In genomic region chr7:131124867-131125266, GRCh38 we compare ENCODE assay signal across 26 cellular contexts.
"Had no signal": no experiment of that assay in that cellular context is flagged by ENCODE, and none has a peak within 500 bp of the region (broad histone marks: within the 10 kb centered on the region; RNA-seq: fewer than 3 reads in every experiment).

No MANE protein-coding gene starts in this region.

- H3K4me3 ChIP-seq: colonic mucosa, esophagus squamous epithelium, left ventricle myocardium inferior, skin epidermis, suprapubic skin had no signal

- ATAC-seq: activated CD8-positive, alpha-beta memory T cell treated with anti-CD3 and anti-CD28 coated beads, Interleukin-2, amount 10 ng/mL, durations not matched to agents 7 days and 5 days; activated naive CD4-positive, alpha-beta T cell treated with anti-CD3 and anti-CD28 coated beads, Interleukin-2, amount 50 U/mL, for 72 hours had no signal

- H3K4me1 Mint-ChIP-seq: brain, nephron had no signal

- H3K27me3 Mint-ChIP-seq: brain had no signal

- H3K9me3 ChIP-seq: colonic mucosa, esophagus squamous epithelium, suprapubic skin had no signal

- H3K4me3 Mint-ChIP-seq: activated CD8-positive, alpha-beta memory T cell treated with anti-CD3 and anti-CD28 coated beads, Interleukin-2, amount 10 ng/mL, durations not matched to agents 7 days and 5 days; brain; nephron had no signal

- H3K36me3 Mint-ChIP-seq: activated naive CD4-positive, alpha-beta T cell treated with anti-CD3 and anti-CD28 coated beads, Interleukin-2, amount 50 U/mL, for 72 hours had no signal

- DNase-seq: activated CD4-positive, alpha-beta T cell treated with anti-CD3 and anti-CD28 coated beads, Interleukin-2, amount 50 U/mL, for 48 hours; activated CD8-positive, alpha-beta memory T cell treated with anti-CD3 and anti-CD28 coated beads, Interleukin-2, amount 10 ng/mL, durations not matched to agents 7 days and 5 days; activated effector memory CD4-positive, alpha-beta T cell treated with anti-CD3 and anti-CD28 coated beads, Interleukin-2, amount 50 U/mL, for 16 hours; activated T-cell treated with anti-CD3 and anti-CD28 coated beads, Interleukin-2, amount 50 U/mL, for 1 hour; amygdala; central memory CD4-positive, alpha-beta T cell; colonic mucosa; effector CD4-positive, alpha-beta T cell; esophagus squamous epithelium; hypothalamus; kidney; left ventricle myocardium inferior; mesendoderm; nucleus accumbens; right cardiac atrium; stimulated activated CD4-positive, alpha-beta T cell treated with anti-CD3 and anti-CD28 coated beads, Interleukin-15, amount 100 ng/mL, for 24 hours; stimulated activated CD4-positive, alpha-beta T cell treated with anti-CD3 and anti-CD28 coated beads, Interleukin-4, amount 100 ng/mL, for 1 hour; stimulated activated naive CD8-positive, alpha-beta T cell treated with anti-CD3 and anti-CD28 coated beads, Interleukin-15, Interleukin-2, amounts not matched to agents 100 U/mL and 50 U/mL, for 24 hours; T-helper 9 cell; trophoblast cell had no signal

- H3K27ac Mint-ChIP-seq: activated naive CD4-positive, alpha-beta T cell treated with anti-CD3 and anti-CD28 coated beads, Interleukin-2, amount 50 U/mL, for 72 hours; brain; nephron; progenitor cell of endocrine pancreas had no signal

- H3K4me1 ChIP-seq: colonic mucosa, esophagus squamous epithelium, left ventricle myocardium inferior, suprapubic skin had no signal

- H3K36me3 ChIP-seq: colonic mucosa, esophagus squamous epithelium, left ventricle myocardium inferior, suprapubic skin had no signal

- H3K27ac ChIP-seq: colonic mucosa, esophagus squamous epithelium, left ventricle myocardium inferior, skin epidermis, suprapubic skin had no signal

- H3K27me3 ChIP-seq: colonic mucosa, suprapubic skin had no signal
